In genomic region chr7:94351703-94352102, GRCh38 we compare ENCODE assay signal across 21 cellular contexts.
"Had no signal": no experiment of that assay in that cellular context is flagged by ENCODE, and none has a peak within 500 bp of the region (broad histone marks: within the 10 kb centered on the region; RNA-seq: fewer than 3 reads in every experiment).

No MANE protein-coding gene starts in this region.

- H3K27ac Mint-ChIP-seq: activated CD4-positive, alpha-beta memory T cell treated with anti-CD3 and anti-CD28 coated beads, Interleukin-2, amount 10 ng/mL, durations not matched to agents 7 days and 5 days; activated CD4-positive, alpha-beta T cell treated with anti-CD3 and anti-CD28 coated beads, Interleukin-2, amount 10 ng/mL, durations not matched to agents 24 days and 14 days; activated naive CD8-positive, alpha-beta T cell treated with anti-CD3 and anti-CD28 coated beads, Interleukin-2, amount 50 U/mL, for 24 hours; endodermal cell; naive thymus-derived CD4-positive, alpha-beta T cell; neural progenitor cell had no signal

- H3K27me3 ChIP-seq: heart left ventricle, neural progenitor cell, sigmoid colon, upper lobe of left lung had no signal

- H3K27ac ChIP-seq: coronary artery, epithelial cell of prostate, heart left ventricle, neural progenitor cell, sigmoid colon, upper lobe of left lung had no signal

- H3K4me1 ChIP-seq: upper lobe of left lung had no signal

- DNase-seq: activated CD4-positive, alpha-beta memory T cell treated with anti-CD3 and anti-CD28 coated beads, Interleukin-2, amount 10 ng/mL, durations not matched to agents 7 days and 5 days; activated CD4-positive, alpha-beta T cell treated with anti-CD3 and anti-CD28 coated beads, Interleukin-2, amount 10 ng/mL, durations not matched to agents 24 days and 14 days; activated gamma-delta T cell; activated naive CD4-positive, alpha-beta T cell treated with anti-CD3 and anti-CD28 coated beads, Interleukin-2, amount 50 U/mL, for 16 hours; activated naive CD8-positive, alpha-beta T cell treated with anti-CD3 and anti-CD28 coated beads, Interleukin-2, amount 50 U/mL, for 24 hours; cerebellar nuclear complex; endodermal cell; heart left ventricle; left cardiac atrium; mesendoderm; naive thymus-derived CD4-positive, alpha-beta T cell; retina; sigmoid colon; stimulated activated CD4-positive, alpha-beta T cell treated with anti-CD3 and anti-CD28 coated beads, Interleukin-2, amount 100 ng/mL, for 48 hours; stimulated activated CD8-positive, alpha-beta memory T cell treated with anti-CD3 and anti-CD28 coated beads, Interleukin-4, amount 100 ng/mL, for 48 hours; stimulated activated naive CD4-positive, alpha-beta T cell treated with Interleukin-2 at 50 U/mL for 16 hours; upper lobe of left lung had no signal

- H3K4me1 Mint-ChIP-seq: activated CD4-positive, alpha-beta memory T cell treated with anti-CD3 and anti-CD28 coated beads, Interleukin-2, amount 10 ng/mL, durations not matched to agents 7 days and 5 days; activated CD4-positive, alpha-beta T cell treated with anti-CD3 and anti-CD28 coated beads, Interleukin-2, amount 10 ng/mL, durations not matched to agents 24 days and 14 days; activated naive CD8-positive, alpha-beta T cell treated with anti-CD3 and anti-CD28 coated beads, Interleukin-2, amount 50 U/mL, for 24 hours; naive thymus-derived CD4-positive, alpha-beta T cell had no signal

- H3K4me3 ChIP-seq: coronary artery, heart left ventricle, neural progenitor cell, sigmoid colon, smooth muscle cell, upper lobe of left lung had no signal

- H3K9me3 Mint-ChIP-seq: activated CD4-positive, alpha-beta memory T cell treated with anti-CD3 and anti-CD28 coated beads, Interleukin-2, amount 10 ng/mL, durations not matched to agents 7 days and 5 days; activated CD4-positive, alpha-beta T cell treated with anti-CD3 and anti-CD28 coated beads, Interleukin-2, amount 10 ng/mL, durations not matched to agents 24 days and 14 days; activated naive CD8-positive, alpha-beta T cell treated with anti-CD3 and anti-CD28 coated beads, Interleukin-2, amount 50 U/mL, for 24 hours; endodermal cell; neural progenitor cell had no signal

- H3K4me3 Mint-ChIP-seq: activated CD4-positive, alpha-beta memory T cell treated with anti-CD3 and anti-CD28 coated beads, Interleukin-2, amount 10 ng/mL, durations not matched to agents 7 days and 5 days; activated CD4-positive, alpha-beta T cell treated with anti-CD3 and anti-CD28 coated beads, Interleukin-2, amount 10 ng/mL, durations not matched to agents 24 days and 14 days; activated naive CD8-positive, alpha-beta T cell treated with anti-CD3 and anti-CD28 coated beads, Interleukin-2, amount 50 U/mL, for 24 hours; endodermal cell; naive thymus-derived CD4-positive, alpha-beta T cell; neural progenitor cell had no signal

- H3K36me3 ChIP-seq: heart left ventricle, neural progenitor cell, sigmoid colon, upper lobe of left lung had no signal

- H3K9me3 ChIP-seq: heart left ventricle, sigmoid colon, upper lobe of left lung had no signal

- H3K36me3 Mint-ChIP-seq: naive thymus-derived CD4-positive, alpha-beta T cell; neural progenitor cell had no signal
